In genomic region chr3:50168791-50169190, GRCh38 we compare ENCODE assay signal across 1 cellular context.
TF ChIP-seq lines count a peak whose summit lies in the region.

No MANE protein-coding gene starts in this region.

TF ChIP-seq in IMR-90, 13 proteins besides CTCF, POLR2A, EP300 and RAD21 (continued from another document):
- no peak for TF ChIP-seq ELK1 (IDR thresholded peaks at IDR 0.05; ENCODE audit: borderline replicate concordance, low read depth, low read length)
- TF ChIP-seq NFE2L2 (IDR thresholded peaks at IDR 0.05; ENCODE audit: low read depth, low read length) = no peak
